ENCODE assay signal across 10 cellular contexts in the genomic region with DNA sequence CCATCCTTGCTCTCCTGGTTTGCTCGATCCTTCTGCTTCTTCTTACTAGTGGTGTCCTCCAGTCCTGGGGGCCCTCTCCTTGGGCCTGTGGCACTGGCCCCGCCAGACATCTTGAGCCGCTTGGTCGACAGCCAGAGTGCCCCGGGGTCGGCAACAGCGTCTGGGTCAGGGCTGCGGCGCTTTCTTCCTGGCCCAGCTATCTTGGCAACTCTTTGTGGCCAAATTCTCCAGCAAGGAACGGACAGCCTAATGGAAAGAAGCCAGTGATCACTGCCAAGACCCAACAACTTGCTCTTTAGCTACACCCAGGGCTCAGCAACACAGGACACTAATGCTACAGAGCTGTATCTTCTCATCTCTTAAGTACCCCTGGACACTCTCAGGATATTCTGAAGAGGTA. TPM values are rescaled to one million over a fixed set of nuclear protein-coding genes. Genes with fewer than 3 reads are reported as not detected.
DNase-seq lines count a peak whose midpoint lies in the region; ATAC-seq, FAIRE-seq and TF ChIP-seq lines count a peak whose summit lies in the region.
"Had no signal": no experiment of that assay in that cellular context is flagged by ENCODE, and none has a peak within 500 bp of the region (broad histone marks: within the 10 kb centered on the region; RNA-seq: fewer than 3 reads in every experiment).

No MANE protein-coding gene starts in this region.

- peaks cover 29 to 35% of the 10 kb centered on the region in 2 donors for H3K36me3 Mint-ChIP-seq in CD4-positive, alpha-beta memory T cell

- CTCF ChIA-PET in CD4-positive, alpha-beta memory T cell (lab: Charles Lee; ENCODE audit: partially characterized antibody) = interaction anchor here (3.2 kb wide), 2 partner anchors 26 to 131 kb away, joined by 17 to 24 read pairs; a partner anchor contains a TSS

- no peaks in the 10 kb centered on the region for H3K27me3 ChIP-seq in CD4-positive, alpha-beta memory T cell (ENCODE audit: insufficient read depth, low read length)
- H3K27me3 ChIP-seq in MG63 (no peaks in the 10 kb centered on the region), neural cell (ENCODE audit: insufficient read depth, low read depth, low read length) (no peaks in the 10 kb centered on the region), pancreas (no peaks in the 10 kb centered on the region)

- H3K27ac Mint-ChIP-seq in CD4-positive, alpha-beta memory T cell = peak overlapping the region in 3 of 7 donors; percentile 47 to 93 (median 82)

- no peak for DNase-seq in CD4-positive, alpha-beta memory T cell
- DNase-seq in MG63 (no peak), NCI-H1048 (lab: John Stamatoyannopoulos, UW) (no peak), NCI-H82 (lab: John Stamatoyannopoulos, UW) (no peak), superior temporal gyrus (ENCODE audit: extremely low spot score) (no peak), pancreas (no peak)
- DNase-seq: activated CD4-positive, alpha-beta T cell treated with anti-CD3 and anti-CD28 coated beads, Interleukin-2, amount 50 U/mL, for 48 hours; NCI-H526 had no signal

- no peak overlapping the region for H2AFZ ChIP-seq in neural cell (ENCODE audit: low read depth, low read length)

- H3K4me3 ChIP-seq in CD4-positive, alpha-beta memory T cell (ENCODE audit: low read length in 2 of 2) = no peak overlapping the region
- H3K4me3 ChIP-seq in MG63 (peak overlapping the region; percentile 70), neural cell (ENCODE audit: low read length) (peak overlapping the region; percentile 100), pancreas (no peak overlapping the region)

- no peaks in the 10 kb centered on the region for H3K27me3 Mint-ChIP-seq in CD4-positive, alpha-beta memory T cell

- H3K4me1 Mint-ChIP-seq in CD4-positive, alpha-beta memory T cell = peaks cover 7 to 37% (median 22%) of the 10 kb centered on the region in 4 donors

- H4K20me1 ChIP-seq in neural cell (ENCODE audit: insufficient read depth) = no peaks in the 10 kb centered on the region

- TF ChIP-seq CTCF in neural cell (IDR thresholded peaks at IDR 0.05; ENCODE audit: poor library complexity, severe bottlenecking) (no peak), pancreas (IDR thresholded peaks at IDR 0.05) (no peak)

- peaks cover 26% of the 10 kb centered on the region for H3K4me1 ChIP-seq in CD4-positive, alpha-beta memory T cell (ENCODE audit: insufficient read depth, low read length)
- peaks cover 6 to 8% (median 8%) of the 10 kb centered on the region in 3 donors for H3K4me1 ChIP-seq in pancreas

- TF ChIP-seq EP300 in neural cell (conservative IDR thresholded peaks at IDR 0.05; ENCODE audit: poor library complexity, severe bottlenecking) = no peak

- peak overlapping the region; percentile 97 for H3K9ac ChIP-seq in neural cell (ENCODE audit: low read length)

- H3K9me2 ChIP-seq in neural cell (ENCODE audit: insufficient read depth, low read length) = no peaks in the 10 kb centered on the region

- H3K9me3 ChIP-seq in CD4-positive, alpha-beta memory T cell (ENCODE audit: control insufficient read depth in 1 of 2, low read length in 2 of 2) = no peaks in the 10 kb centered on the region
- H3K9me3 ChIP-seq in MG63 (no peaks in the 10 kb centered on the region), neural cell (ENCODE audit: low read length) (no peaks in the 10 kb centered on the region), pancreas (no peaks in the 10 kb centered on the region)

- 56 to 68% methylated on average over 10 of the region's 10 CpGs for WGBS in pancreas, 2 donors

- peak overlapping the region; percentile 92 for H3K27ac ChIP-seq in CD4-positive, alpha-beta memory T cell (ENCODE audit: low read depth, low read length)
- H3K27ac ChIP-seq in cingulate gyrus (ENCODE audit: low read depth, low read length) = peak overlapping the region; percentile 10
- peak overlapping the region; percentile 17 for H3K27ac ChIP-seq in neural cell (ENCODE audit: low read length)
- H3K27ac ChIP-seq in pancreas = no peak overlapping the region

- no peak for TF ChIP-seq RAD21 in neural cell (conservative IDR thresholded peaks at IDR 0.05)

- peaks cover 40% of the 10 kb centered on the region for H3K36me3 ChIP-seq in CD4-positive, alpha-beta memory T cell (ENCODE audit: insufficient read depth, low read length)
- H3K36me3 ChIP-seq in MG63 (peaks cover 6% of the 10 kb centered on the region), neural cell (ENCODE audit: insufficient read depth, low read length) (peaks cover 7% of the 10 kb centered on the region), pancreas (peaks cover 19 to 61% (median 38%) of the 10 kb centered on the region in 3 donors)

- peaks cover 15% of the 10 kb centered on the region for H3K79me2 ChIP-seq in neural cell (replicated peaks; ENCODE audit: insufficient read depth, low read length)

- intact Hi-C loops in CD4-positive, alpha-beta memory T cell (cut with micrococcal nuclease) = no loop called here
- intact Hi-C loops in pancreas (cut with DNase I) = no loop called here

- POLR2A ChIA-PET in CD4-positive, alpha-beta memory T cell (lab: Charles Lee; ENCODE audit: partially characterized antibody) = interaction anchor here (2.9 to 5.9 kb wide), 3 partner anchors 12 to 131 kb away, joined by 12 to 105 read pairs (median 66); a partner anchor contains a TSS

- H3K4me2 ChIP-seq in neural cell (ENCODE audit: low read length) = peak overlapping the region; percentile 100

- no peaks in the 10 kb centered on the region for H3F3A ChIP-seq in neural cell (ENCODE audit: insufficient read depth, low read length, poor library complexity, severe bottlenecking)

- peak overlapping the region in 6 of 8 donors; percentile 64 to 90 (median 90) for H3K4me3 Mint-ChIP-seq in CD4-positive, alpha-beta memory T cell

- ATAC-seq in pancreas = no peak

- FAIRE-seq in pancreas (lab: Jason Lieb, UNC) = no peak

- H3K9me3 Mint-ChIP-seq in CD4-positive, alpha-beta memory T cell = no peaks in the 10 kb centered on the region

TF ChIP-seq in neural cell, 6 proteins besides CTCF, POLR2A, EP300 and RAD21 (continues in another document):
- TF ChIP-seq SMC3 (conservative IDR thresholded peaks at IDR 0.05; ENCODE audit: poor library complexity) = no peak
- TF ChIP-seq, protein P1, sequence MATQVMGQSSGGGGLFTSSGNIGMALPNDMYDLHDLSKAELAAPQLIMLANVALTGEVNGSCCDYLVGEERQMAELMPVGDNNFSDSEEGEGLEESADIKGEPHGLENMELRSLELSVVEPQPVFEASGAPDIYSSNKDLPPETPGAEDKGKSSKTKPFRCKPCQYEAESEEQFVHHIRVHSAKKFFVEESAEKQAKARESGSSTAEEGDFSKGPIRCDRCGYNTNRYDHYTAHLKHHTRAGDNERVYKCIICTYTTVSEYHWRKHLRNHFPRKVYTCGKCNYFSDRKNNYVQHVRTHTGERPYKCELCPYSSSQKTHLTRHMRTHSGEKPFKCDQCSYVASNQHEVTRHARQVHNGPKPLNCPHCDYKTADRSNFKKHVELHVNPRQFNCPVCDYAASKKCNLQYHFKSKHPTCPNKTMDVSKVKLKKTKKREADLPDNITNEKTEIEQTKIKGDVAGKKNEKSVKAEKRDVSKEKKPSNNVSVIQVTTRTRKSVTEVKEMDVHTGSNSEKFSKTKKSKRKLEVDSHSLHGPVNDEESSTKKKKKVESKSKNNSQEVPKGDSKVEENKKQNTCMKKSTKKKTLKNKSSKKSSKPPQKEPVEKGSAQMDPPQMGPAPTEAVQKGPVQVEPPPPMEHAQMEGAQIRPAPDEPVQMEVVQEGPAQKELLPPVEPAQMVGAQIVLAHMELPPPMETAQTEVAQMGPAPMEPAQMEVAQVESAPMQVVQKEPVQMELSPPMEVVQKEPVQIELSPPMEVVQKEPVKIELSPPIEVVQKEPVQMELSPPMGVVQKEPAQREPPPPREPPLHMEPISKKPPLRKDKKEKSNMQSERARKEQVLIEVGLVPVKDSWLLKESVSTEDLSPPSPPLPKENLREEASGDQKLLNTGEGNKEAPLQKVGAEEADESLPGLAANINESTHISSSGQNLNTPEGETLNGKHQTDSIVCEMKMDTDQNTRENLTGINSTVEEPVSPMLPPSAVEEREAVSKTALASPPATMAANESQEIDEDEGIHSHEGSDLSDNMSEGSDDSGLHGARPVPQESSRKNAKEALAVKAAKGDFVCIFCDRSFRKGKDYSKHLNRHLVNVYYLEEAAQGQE (IDR thresholded peaks at IDR 0.05; ENCODE audit: borderline replicate concordance) = no peak

RNA-seq across cellular contexts. Expression of a gene that starts 1.6 kb away (rescaled TPM):
- 100 to 1,000 TPM in 1 of 2 experiments, 10 to 100 TPM in 1; 91.7 to 105 TPM for total RNA-seq in CD4-positive, alpha-beta memory T cell
- 10 to 100 TPM; 24.9 to 38.2 TPM for polyA plus RNA-seq in CD4-positive, alpha-beta memory T cell
- 31.5 and 120 TPM in 2 replicates for total RNA-seq in MG63 (2014; rRNA removed; shearing (Covaris generic); ENCODE audit: low replicate concordance)
- polyA plus RNA-seq in neural cell (58.5 and 62.0 TPM in 2 replicates), pancreas (10 to 100 TPM; 25.3 to 25.5 TPM)
- polyA minus RNA-seq in neural cell = 64.7 and 67.2 TPM in 2 replicates
- total RNA-seq in pancreas = 10 to 100 TPM; 20.7 to 44.2 (median 27.6) TPM

RNA-seq across cellular contexts. Expression of a gene that starts 13.8 kb away (rescaled TPM):
- 1 to 10 TPM in 1 of 2 experiments, not detected in 1; 1.1 TPM for total RNA-seq in CD4-positive, alpha-beta memory T cell
- not detected for polyA plus RNA-seq in CD4-positive, alpha-beta memory T cell
- 32.7 and 99.4 TPM in 2 replicates for total RNA-seq in MG63 (2014; rRNA removed; shearing (Covaris generic); ENCODE audit: low replicate concordance)
- polyA plus RNA-seq in neural cell (2.0 and 15.9 TPM in 2 replicates), pancreas (100 to 1,000 TPM; 438 to 483 TPM)
- polyA minus RNA-seq in neural cell = 1.5 and 4.1 TPM in 2 replicates
- 100 to 1,000 TPM in 2 of 6 donors, 10 to 100 TPM in 4; 74.4 to 215 (median 90.4) TPM for total RNA-seq in pancreas

RNA-seq across cellular contexts. Expression of a gene that starts 14.5 kb away (rescaled TPM):
- total RNA-seq in CD4-positive, alpha-beta memory T cell = 100 to 1,000 TPM; 199 TPM
- 100 to 1,000 TPM; 102 to 116 TPM for polyA plus RNA-seq in CD4-positive, alpha-beta memory T cell
- total RNA-seq in MG63 (2014; rRNA removed; shearing (Covaris generic); ENCODE audit: low replicate concordance) = 97.3 and 152 TPM in 2 replicates
- polyA plus RNA-seq in neural cell = 174 and 212 TPM in 2 replicates
- polyA minus RNA-seq in neural cell = 196 and 206 TPM in 2 replicates
- 100 to 1,000 TPM in 5 of 6 donors, 10 to 100 TPM in 1; 82.0 to 148 (median 131) TPM for total RNA-seq in pancreas
- polyA plus RNA-seq in pancreas = 100 to 1,000 TPM; 197 to 213 TPM

RNA-seq across cellular contexts. Expression of a gene that starts 25.2 kb away (rescaled TPM):
- total RNA-seq in CD4-positive, alpha-beta memory T cell = 100 to 1,000 TPM; 172 to 177 TPM
- 10 to 100 TPM; 18.6 to 32.0 TPM for polyA plus RNA-seq in CD4-positive, alpha-beta memory T cell
- 69.4 and 77.3 TPM in 2 replicates for total RNA-seq in MG63 (2014; rRNA removed; shearing (Covaris generic); ENCODE audit: low replicate concordance)
- polyA plus RNA-seq in neural cell (87.5 and 122 TPM in 2 replicates), pancreas (10 to 100 TPM; 27.8 to 46.3 TPM)
- 197 and 304 TPM in 2 replicates for polyA minus RNA-seq in neural cell
- 10 to 100 TPM; 20.9 to 48.1 (median 28.2) TPM for total RNA-seq in pancreas

RNA-seq across cellular contexts. Expression of a gene that starts 47.1 kb away (rescaled TPM):
- total RNA-seq in CD4-positive, alpha-beta memory T cell = 10 to 100 TPM; 31.6 to 33.5 TPM
- 1 to 10 TPM in 1 of 2 donors, under 1 TPM in 1; 0.13 to 2.1 TPM for polyA plus RNA-seq in CD4-positive, alpha-beta memory T cell
- 36.4 and 39.6 TPM in 2 replicates for total RNA-seq in MG63 (2014; rRNA removed; shearing (Covaris generic); ENCODE audit: low replicate concordance)
- polyA plus RNA-seq in neural cell (14.8 and 25.7 TPM in 2 replicates), pancreas (10 to 100 TPM in 1 of 2 donors, 1 to 10 TPM in 1; 7.6 to 10.2 TPM)
- polyA minus RNA-seq in neural cell = 37.2 and 38.5 TPM in 2 replicates
- 10 to 100 TPM in 1 of 6 donors, 1 to 10 TPM in 5; 5.9 to 11.0 (median 8.3) TPM for total RNA-seq in pancreas

Comparison
In these comparisons a context has a peak if more than half of its experiments do, and no peak if none do; other contexts are left out.
1. H3K27ac ChIP-seq: peak in CD4-positive, alpha-beta memory T cell (single experiment), cingulate gyrus (single experiment) and neural cell (single experiment); none in pancreas (0 of 4).
2. H3K4me3 ChIP-seq: peak in MG63 (single experiment) and neural cell (single experiment); none in CD4-positive, alpha-beta memory T cell (0 of 2) and pancreas (0 of 4).
3. RNA of a gene that starts 13.8 kb away (total RNA-seq): 32.7 to 99.4 TPM in MG63 and 74.4 to 215 TPM in pancreas; 1.1 TPM in CD4-positive, alpha-beta memory T cell; every median in the first group is over 10 times any median in the second.